Comparison of ENCODE assay signal across 12 cellular contexts in genomic region chr17:47717845-47718621, GRCh38. TPM values are rescaled to one million over a fixed set of nuclear protein-coding genes. Genes with fewer than 3 reads are reported as not detected.
DNase-seq lines count a peak whose midpoint lies in the region; ATAC-seq and TF ChIP-seq lines count a peak whose summit lies in the region.
"Had no signal": no experiment of that assay in that cellular context is flagged by ENCODE, and none has a peak within 500 bp of the region (broad histone marks: within the 10 kb centered on the region; RNA-seq: fewer than 3 reads in every experiment).

No MANE protein-coding gene starts in this region.

- H3K27ac ChIP-seq in Karpas-422 (ENCODE audit: low read length), result no peak overlapping the region
- H3K27ac ChIP-seq: gastrocnemius medialis, tibial artery had no signal

- no peak overlapping the region for H3K4me2 ChIP-seq in Karpas-422 (ENCODE audit: low read depth, low read length, poor library complexity, severe bottlenecking)

- peak; percentile 11 for ATAC-seq in T-helper 17 cell
- ATAC-seq: gastrocnemius medialis had no signal

- H3K27me3 Mint-ChIP-seq in T-helper 17 cell (peaks cover 6% of the 10 kb centered on the region), glutamatergic neuron (ENCODE audit: unreplicated experiment) (peaks cover 16% of the 10 kb centered on the region)

- H3K36me3 ChIP-seq in Karpas-422 (ENCODE audit: insufficient read depth, low read length), result no peaks in the 10 kb centered on the region
- H3K36me3 ChIP-seq: gastrocnemius medialis, tibial artery had no signal

- peaks cover 10% of the 10 kb centered on the region for H3K9me3 Mint-ChIP-seq in glutamatergic neuron (ENCODE audit: unreplicated experiment)

- H3K27ac Mint-ChIP-seq in T-helper 17 cell (peak overlapping the region; percentile 37), glutamatergic neuron (ENCODE audit: unreplicated experiment) (peak overlapping the region; percentile 59)

- H3K4me1 Mint-ChIP-seq in T-helper 17 cell (peaks cover 52% of the 10 kb centered on the region), glutamatergic neuron (ENCODE audit: low read depth, unreplicated experiment) (peaks cover 13% of the 10 kb centered on the region)

- no peak overlapping the region for H3K9ac ChIP-seq in Karpas-422 (ENCODE audit: low read length)

- H4K20me1 ChIP-seq in Karpas-422 (ENCODE audit: insufficient read depth, low read depth, low read length), result no peaks in the 10 kb centered on the region

- H3K4me1 ChIP-seq in Karpas-422 (ENCODE audit: low read length), result peaks cover 16% of the 10 kb centered on the region

- H3K9me2 ChIP-seq in Karpas-422 (replicated peaks; ENCODE audit: insufficient read depth, low read length), result no peaks in the 10 kb centered on the region

- H2AFZ ChIP-seq in Karpas-422 (ENCODE audit: low read length), result no peak overlapping the region

- H3K79me2 ChIP-seq in Karpas-422 (ENCODE audit: low read length), result no peaks in the 10 kb centered on the region

- no peak for TF ChIP-seq CTCF in glutamatergic neuron (IDR thresholded peaks at IDR 0.05; ENCODE audit: partially characterized antibody, unreplicated experiment)

- H3K36me3 Mint-ChIP-seq in T-helper 17 cell (ENCODE audit: low read depth), result no peaks in the 10 kb centered on the region
- no peaks in the 10 kb centered on the region for H3K36me3 Mint-ChIP-seq in glutamatergic neuron (ENCODE audit: unreplicated experiment)

- H3K4me3 Mint-ChIP-seq in T-helper 17 cell (no peak overlapping the region), glutamatergic neuron (ENCODE audit: unreplicated experiment) (no peak overlapping the region)

- H3K9me3 ChIP-seq in T-helper 17 cell (ENCODE audit: control insufficient read depth, low read length, poor library complexity, severe bottlenecking) (peaks cover 3% of the 10 kb centered on the region), Karpas-422 (ENCODE audit: low read length) (no peaks in the 10 kb centered on the region)
- H3K9me3 ChIP-seq: gastrocnemius medialis, tibial artery had no signal

- peak; percentile 49 for DNase-seq in A172 (ENCODE audit: low spot score)
- DNase-seq in ELR (ENCODE audit: low read depth), result peak; percentile 42
- DNase-seq in T-helper 17 cell, result no peak
- DNase-seq in glutamatergic neuron, result no peak
- DNase-seq in activated CD4-positive, CD25-positive, alpha-beta regulatory T cell treated with anti-CD3 and anti-CD28 coated beads, Interleukin-2, amount 50 U/mL, for 72 hours, result no peak
- no peak for DNase-seq in nucleus accumbens (lab: John Stamatoyannopoulos, UW)
- DNase-seq in Karpas-422, result no peak
- no peak for DNase-seq in DMS153 treated with DMSO at 0.1 percent for 48 hours (lab: John Stamatoyannopoulos, UW; ENCODE audit: unreplicated experiment)
- DNase-seq: Calu3; central memory CD4-positive, alpha-beta T cell; gastrocnemius medialis; tibial artery had no signal

- no peak overlapping the region for H3K4me3 ChIP-seq in Karpas-422 (ENCODE audit: low read length)
- H3K4me3 ChIP-seq: gastrocnemius medialis, tibial artery had no signal

- no peaks in the 10 kb centered on the region for H3K27me3 ChIP-seq in Karpas-422 (ENCODE audit: low read length)

RNA-seq across cellular contexts. Expression of gene TBX21, which starts 15.0 kb away (rescaled TPM):
- total RNA-seq in A172 (2014; rRNA removed; shearing (Covaris generic)), result not detected in 2 replicates
- 1 to 10 TPM; 7.9 to 8.8 TPM for total RNA-seq in T-helper 17 cell
- not detected for total RNA-seq in glutamatergic neuron (ENCODE audit: unreplicated experiment)
- not detected in 2 replicates for total RNA-seq in Karpas-422 (2014; rRNA removed; shearing (Covaris generic); ENCODE audit: low replicate concordance)
- total RNA-seq: Calu3 had no signal

RNA-seq across cellular contexts. Expression of gene TBKBP1, which starts 24.1 kb away (rescaled TPM):
- total RNA-seq in A172 (2014; rRNA removed; shearing (Covaris generic)), result 3.3 and 5.5 TPM in 2 replicates
- total RNA-seq in T-helper 17 cell (1 to 10 TPM; 2.4 to 2.6 TPM), glutamatergic neuron (ENCODE audit: unreplicated experiment) (30.7 TPM)
- 0.25 and 0.56 TPM in 2 replicates for total RNA-seq in Karpas-422 (2014; rRNA removed; shearing (Covaris generic); ENCODE audit: low replicate concordance)

Comparison
In these comparisons a context has a peak if more than half of its experiments do, and no peak if none do; other contexts are left out.
1. DNase-seq: peak in A172 (single experiment) and ELR (single experiment); none in T-helper 17 cell (0 of 3), glutamatergic neuron (single experiment), activated CD4-positive, CD25-positive, alpha-beta regulatory T cell treated with anti-CD3 and anti-CD28 coated beads, Interleukin-2, amount 50 U/mL, for 72 hours (single experiment), nucleus accumbens (0 of 56), Karpas-422 (single experiment) and DMS153 treated with DMSO at 0.1 percent for 48 hours (single experiment).